ENCODE assay signal across 7 cellular contexts in genomic region chrX:132958086-132958703, GRCh38. TPM values are rescaled to one million over a fixed set of nuclear protein-coding genes. Genes with fewer than 3 reads are reported as not detected.
DNase-seq lines count a peak whose midpoint lies in the region; ATAC-seq lines count a peak whose summit lies in the region.

Gene HS6ST2, minus strand, starts transcription at chrX:132958629.

- DNase-seq in activated CD4-positive, alpha-beta T cell treated with anti-CD3 and anti-CD28 coated beads, Interleukin-2, amount 50 U/mL, for 48 hours, result peak; percentile 1 to 11
- DNase-seq in iPS DF 6.9 (ENCODE audit: low read depth, low spot score), result no peak
- DNase-seq in NCI-H446 treated with DMSO at 0.1 percent for 48 hours (lab: John Stamatoyannopoulos, UW), result no peak
- DNase-seq in activated effector memory CD4-positive, alpha-beta T cell treated with Interleukin-2 at 50 U/mL for 16 hours, result no peak

- peak within 1 kb of the TSS; percentile 84 for H3K4me3 ChIP-seq in HUES6 (ENCODE audit: low read depth, low read length)
- H3K4me3 ChIP-seq in iPS DF 6.9 (ENCODE audit: low read length), result peak within 1 kb of the TSS; percentile 28; the same call in 1 of the 2 replicates
- H3K4me3 ChIP-seq in skeletal muscle tissue (ENCODE audit: low read length in 3 of 3), result peak within 1 kb of the TSS; percentile 38 to 54 (median 44)

- H3K9ac ChIP-seq in HUES6 (ENCODE audit: low read length) (peak within 1 kb of the TSS; percentile 66), skeletal muscle tissue (ENCODE audit: low read depth in 1 of 3, low read length in 3 of 3) (peak within 1 kb of the TSS in 1 of 3 donors; percentile 40)

- peaks cover 87% of the 10 kb centered on the region for H3K27me3 ChIP-seq in HUES6 (ENCODE audit: control insufficient read depth, insufficient read depth, low read length)
- H3K27me3 ChIP-seq in iPS DF 6.9 (ENCODE audit: control insufficient read depth, insufficient read depth, low read length), result peaks cover 36% of the 10 kb centered on the region
- H3K27me3 ChIP-seq in skeletal muscle tissue (ENCODE audit: control insufficient read depth in 3 of 3, insufficient read depth in 3 of 3, low read length in 3 of 3), result peaks cover 7 to 38% (median 10%) of the 10 kb centered on the region in 3 donors

- no peak within 1 kb of the TSS for H3K27ac ChIP-seq in HUES6 (ENCODE audit: low read depth, low read length)
- no peak within 1 kb of the TSS for H3K27ac ChIP-seq in iPS DF 6.9 (ENCODE audit: low read length)
- H3K27ac ChIP-seq in skeletal muscle tissue (ENCODE audit: low read depth, low read length), result no peak within 1 kb of the TSS

- H3K36me3 ChIP-seq in HUES6 (ENCODE audit: control insufficient read depth, insufficient read depth, low read length), result no peaks in the 10 kb centered on the region
- H3K36me3 ChIP-seq in iPS DF 6.9 (ENCODE audit: control insufficient read depth, insufficient read depth, low read length), result no peaks in the 10 kb centered on the region
- no peaks in the 10 kb centered on the region for H3K36me3 ChIP-seq in skeletal muscle tissue (ENCODE audit: control insufficient read depth in 3 of 3, insufficient read depth in 3 of 3, low read length in 3 of 3)

- no peak for ATAC-seq in HG03139 (IDR thresholded peaks at IDR 0.05; ENCODE audit: unreplicated experiment)

- peaks cover 52% of the 10 kb centered on the region for H3K4me1 ChIP-seq in HUES6 (ENCODE audit: control insufficient read depth, insufficient read depth, low read length)
- peaks cover 4% of the 10 kb centered on the region; the same call in 1 of the 2 replicates for H3K4me1 ChIP-seq in iPS DF 6.9 (ENCODE audit: control insufficient read depth, insufficient read depth, low read length)
- peaks cover 4 to 12% (median 6%) of the 10 kb centered on the region in 3 donors for H3K4me1 ChIP-seq in skeletal muscle tissue (ENCODE audit: control insufficient read depth in 3 of 3, insufficient read depth in 3 of 3, low read length in 3 of 3)

- H3K9me3 ChIP-seq in HUES6 (ENCODE audit: control insufficient read depth, insufficient read depth, low read depth, low read length), result no peaks in the 10 kb centered on the region
- H3K9me3 ChIP-seq in iPS DF 6.9 (ENCODE audit: control insufficient read depth, insufficient read depth, low read length), result no peaks in the 10 kb centered on the region
- no peaks in the 10 kb centered on the region for H3K9me3 ChIP-seq in skeletal muscle tissue (ENCODE audit: control insufficient read depth in 3 of 3, low read length in 3 of 3)

- no CpG with 5 or more reads among the region's 63 CpGs for WGBS in iPS DF 6.9 (ENCODE audit: insufficient coverage, insufficient read length)

RNA-seq across cellular contexts. Expression of gene HS6ST2, which starts in this region (rescaled TPM):
- total RNA-seq in skeletal muscle tissue, result 19.8 TPM

Comparison
In these comparisons a context has a peak if more than half of its experiments do, and no peak if none do; other contexts are left out.
1. H3K4me3 ChIP-seq: peak in every context shown above with its lines; median percentile 84 in HUES6; 44 in skeletal muscle tissue; 28 in iPS DF 6.9.
2. DNase-seq: peak in activated CD4-positive, alpha-beta T cell treated with anti-CD3 and anti-CD28 coated beads, Interleukin-2, amount 50 U/mL, for 48 hours (2 of 2); none in iPS DF 6.9 (single experiment), NCI-H446 treated with DMSO at 0.1 percent for 48 hours (single experiment) and activated effector memory CD4-positive, alpha-beta T cell treated with Interleukin-2 at 50 U/mL for 16 hours (single experiment).